ENCODE assay signal across 8 cellular contexts in genomic region chr19:48746738-48747575, GRCh38. TPM values are rescaled to one million over a fixed set of nuclear protein-coding genes. Genes with fewer than 3 reads are reported as not detected.
DNase-seq lines count a peak whose midpoint lies in the region; ATAC-seq, FAIRE-seq and TF ChIP-seq lines count a peak whose summit lies in the region.

Gene IZUMO1 (minus strand): TSS chr19:48746909. CDS start chr19:48745859, 1,050 bp downstream.

- H3K27ac Mint-ChIP-seq in WTC11, result peak within 1 kb of the TSS; percentile 97

- H3K27ac ChIP-seq in duodenal mucosa (ENCODE audit: low read depth, low read length) (peak within 1 kb of the TSS; percentile 18), left lung (peak within 1 kb of the TSS; percentile 70 to 78)

- H3K4me1 ChIP-seq in duodenal mucosa (ENCODE audit: control insufficient read depth in 1 of 2, insufficient read depth in 2 of 2, low read length in 2 of 2) (peaks cover 0 to 2% of the 10 kb centered on the region in 2 donors), left lung (peaks cover 2 to 8% of the 10 kb centered on the region in 2 donors)

- peaks cover 19% of the 10 kb centered on the region for H3K27me3 Mint-ChIP-seq in WTC11 (ENCODE audit: low read depth)

- peak within 1 kb of the TSS; percentile 59 for H3K4me3 ChIP-seq in AG10803 (ENCODE audit: low read length)
- peak within 1 kb of the TSS; percentile 36 to 53 for H3K4me3 ChIP-seq in duodenal mucosa (ENCODE audit: low read depth in 1 of 2, low read length in 2 of 2)
- H3K4me3 ChIP-seq in left lung, result peak within 1 kb of the TSS; percentile 25 to 40

- ATAC-seq in WTC11 (peak; percentile 76), left lung (peak; percentile 89), HG02981 (IDR thresholded peaks at IDR 0.05; ENCODE audit: unreplicated experiment) (no peak)

- H3K4me3 Mint-ChIP-seq in WTC11, result peak within 1 kb of the TSS; percentile 71

- peaks cover 0 to 3% of the 10 kb centered on the region in 2 donors for H3K27me3 ChIP-seq in duodenal mucosa (ENCODE audit: control insufficient read depth in 1 of 2, insufficient read depth in 2 of 2, low read length in 2 of 2)
- H3K27me3 ChIP-seq in left lung, result peaks cover 4 to 46% of the 10 kb centered on the region in 2 donors

- H3K36me3 ChIP-seq in duodenal mucosa (ENCODE audit: control insufficient read depth in 1 of 2, insufficient read depth in 2 of 2, low read length in 2 of 2) (peaks cover 0 to 4% of the 10 kb centered on the region in 2 donors), left lung (no peaks in the 10 kb centered on the region)

- DNase-seq in AG10803 (ENCODE audit: low read depth) (peak; percentile 67), HTR-8/SVneo (ENCODE audit: insufficient read length, low spot score) (peak; percentile 93), WTC11 (ENCODE audit: low spot score) (peak; percentile 91), left lung (peak in 1 of 2 donors; percentile 82), NCI-H2029 (lab: John Stamatoyannopoulos, UW) (no peak)
- DNase-seq in stimulated activated CD4-positive, alpha-beta T cell treated with anti-CD3 and anti-CD28 coated beads, Interleukin-2, amount 100 ng/mL, for 24 hours, result peak; percentile 53 to 63

- H3K9me3 ChIP-seq in duodenal mucosa (ENCODE audit: control insufficient read depth in 1 of 2, low read length in 2 of 2), result no peaks in the 10 kb centered on the region
- no peaks in the 10 kb centered on the region for H3K9me3 ChIP-seq in left lung

- FAIRE-seq in HTR-8/SVneo (lab: Jason Lieb, UNC), result no peak

- POLR2A ChIA-PET in WTC11 (lab: Charles Lee), result interaction anchor here (1.0 to 1.5 kb wide), 5 partner anchors 8 to 51 kb away, joined by 3 to 5 read pairs (median 4); partner anchors contain the start of gene FUT2

- intact Hi-C loops in left lung (cut with DNase I), result no loop called here

- H3K36me3 Mint-ChIP-seq in WTC11, result peaks cover 18% of the 10 kb centered on the region; the same call in 1 of the 2 replicates

- H3K4me1 Mint-ChIP-seq in WTC11, result peaks cover 27% of the 10 kb centered on the region

- no peak for TF ChIP-seq CTCF in AG10803 (conservative IDR thresholded peaks at IDR 0.05; ENCODE audit: low read length)
- no peak for TF ChIP-seq CTCF in WTC11 (IDR thresholded peaks at IDR 0.05)
- no peak for TF ChIP-seq CTCF in left lung (IDR thresholded peaks at IDR 0.05)

- CTCF ChIA-PET in WTC11 (lab: Charles Lee), result interaction anchor here (0.5 to 3.4 kb wide), 15 partner anchors 8 to 699 kb away, joined by 3 to 14 read pairs (median 4); partner anchors contain the start of genes CA11, FUT2, GYS1 and KDELR1

- no peaks in the 10 kb centered on the region for H3K9me3 Mint-ChIP-seq in WTC11

- no peak within 1 kb of the TSS for H3K9ac ChIP-seq in duodenal mucosa (ENCODE audit: low read depth in 1 of 2, low read length in 2 of 2)

TF ChIP-seq in WTC11, 78 proteins besides CTCF, POLR2A, EP300 and RAD21:
- TF ChIP-seq STAT6 (CRISPR knock-in tag; conservative IDR thresholded peaks at IDR 0.05; ENCODE audit: low read depth), result no peak
- TF ChIP-seq AR (CRISPR knock-in tag; IDR thresholded peaks at IDR 0.05), result 0 out of 2 replicates have a peak, but pooled peaks have one; percentile 10
- peak; percentile 29; the same call in 1 of the 2 replicates for TF ChIP-seq CREM (CRISPR knock-in tag; IDR thresholded peaks at IDR 0.05)
- peak; percentile 80 for TF ChIP-seq NFYB (CRISPR knock-in tag; conservative IDR thresholded peaks at IDR 0.05; ENCODE audit: low read depth)
- peak; percentile 55 for TF ChIP-seq ZMAT4 (CRISPR knock-in tag; IDR thresholded peaks at IDR 0.05)
- TF ChIP-seq EMX1 (CRISPR knock-in tag; IDR thresholded peaks at IDR 0.05), result 0 out of 2 replicates have a peak, but pooled peaks have one; percentile 21
- no peak for TF ChIP-seq ZBTB21 (CRISPR knock-in tag; IDR thresholded peaks at IDR 0.05; ENCODE audit: borderline replicate concordance)
- no peak for TF ChIP-seq TP53 (CRISPR knock-in tag; IDR thresholded peaks at IDR 0.05)
- TF ChIP-seq ESRRA (CRISPR knock-in tag; IDR thresholded peaks at IDR 0.05; ENCODE audit: borderline replicate concordance), result no peak

RNA-seq across cellular contexts. Expression of gene IZUMO1, which starts in this region (rescaled TPM):
- total RNA-seq in WTC11 (2021), result 1.3 to 2.2 TPM (median 1.3 TPM) in 3 replicates
- total RNA-seq in left lung, result 1 to 10 TPM in 1 of 2 donors, under 1 TPM in 1; 0.96 to 1.5 TPM
